ENCODE assay signal across 29 cellular contexts in the genomic region with DNA sequence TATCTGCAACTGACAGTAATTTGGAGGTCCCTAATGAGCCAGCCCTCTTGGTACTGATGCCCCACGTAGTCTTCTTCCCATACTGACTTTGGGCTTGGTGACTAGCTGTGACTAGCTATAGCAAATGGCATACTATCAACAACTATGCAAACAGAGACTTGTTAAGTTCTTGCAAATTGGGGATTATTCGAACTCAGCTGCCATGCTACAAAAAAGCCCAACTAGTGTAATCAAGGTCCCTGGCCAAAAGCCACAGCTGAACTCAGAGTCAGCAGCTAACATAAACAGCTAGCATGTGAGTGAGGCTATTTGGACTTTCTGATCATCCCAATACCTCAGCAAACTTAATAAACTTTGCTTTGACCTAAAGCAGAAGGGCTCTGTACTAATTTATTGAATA.
DNase-seq lines count a peak whose midpoint lies in the region; ATAC-seq and TF ChIP-seq lines count a peak whose summit lies in the region.
"Had no signal": no experiment of that assay in that cellular context is flagged by ENCODE, and none has a peak within 500 bp of the region (broad histone marks: within the 10 kb centered on the region; RNA-seq: fewer than 3 reads in every experiment).

No MANE protein-coding gene starts in this region.

- H3K36me3 ChIP-seq in SJCRH30 = 0 out of 2 replicates have a peak, but pooled peaks cover 2% of the 10 kb centered on the region
- no peaks in the 10 kb centered on the region for H3K36me3 ChIP-seq in fibroblast of lung (ENCODE audit: control insufficient read depth, insufficient read depth, low read length)
- H3K36me3 ChIP-seq in muscle layer of colon (ENCODE audit: insufficient read depth, low read length) = no peaks in the 10 kb centered on the region
- H3K36me3 ChIP-seq: esophagus muscularis mucosa, neural progenitor cell, right atrium auricular region, thoracic aorta, uterus, WERI-Rb-1 had no signal

- H3K27ac ChIP-seq in SJCRH30 (no peak overlapping the region), fibroblast of lung (ENCODE audit: insufficient read depth, low read length) (no peak overlapping the region), muscle layer of colon (ENCODE audit: low read depth, low read length) (peak overlapping the region; percentile 14)
- H3K27ac ChIP-seq: esophagus muscularis mucosa, neural progenitor cell, right atrium auricular region, thoracic aorta, uterus, WERI-Rb-1 had no signal

- no peak for ATAC-seq in naive thymus-derived CD8-positive, alpha-beta T cell
- ATAC-seq in GM21423 (IDR thresholded peaks at IDR 0.05; ENCODE audit: unreplicated experiment) = no peak
- no peak for ATAC-seq in activated T-helper 17 cell treated with anti-CD3 and anti-CD28 coated beads, Interleukin-2, amount 50 U/mL, for 72 hours (replicated peaks)
- ATAC-seq: left lobe of liver; stimulated activated naive CD8-positive, alpha-beta T cell treated with anti-CD3 and anti-CD28 coated beads, Interleukin-15, Interleukin-2, amounts not matched to agents 100 U/mL and 50 U/mL, for 24 hours; T-cell had no signal

- DNase-seq in AG09319 (ENCODE audit: extremely low read depth, low read depth) (peak; percentile 18), SJCRH30 (peak; percentile 16 to 34), fibroblast of lung (ENCODE audit: low read depth in 2 of 2) (peak; percentile 20 to 75)
- no peak for DNase-seq in naive thymus-derived CD8-positive, alpha-beta T cell
- no peak for DNase-seq in activated CD4-positive, alpha-beta memory T cell treated with anti-CD3 and anti-CD28 coated beads, Interleukin-2, amount 10 ng/mL, durations not matched to agents 7 days and 5 days
- DNase-seq: activated CD4-positive, alpha-beta T cell treated with anti-CD3 and anti-CD28 coated beads for 48 hours; activated effector memory CD4-positive, alpha-beta T cell treated with anti-CD3 and anti-CD28 coated beads, Interleukin-2, amount 50 U/mL, for 16 hours; activated naive CD8-positive, alpha-beta T cell treated with anti-CD3 and anti-CD28 coated beads, Interleukin-2, amount 10 ng/mL, durations not matched to agents 7 days and 5 days; CD4-positive, alpha-beta memory T cell; central memory CD4-positive, alpha-beta T cell; EL; HCEC 1CT; Kasumi-1; NCI-H1694; NCI-H446 treated with DMSO at 0.1 percent for 48 hours; posterior cingulate gyrus; stimulated activated CD4-positive, alpha-beta T cell treated with anti-CD3 and anti-CD28 coated beads, Interleukin-1b, Interleukin-23, amount 100 ng/mL, for 48 hours; stimulated activated naive CD8-positive, alpha-beta T cell treated with anti-CD3 and anti-CD28 coated beads, Interleukin-15, Interleukin-2, amounts not matched to agents 100 U/mL and 50 U/mL, for 24 hours; T-cell; uterus; WERI-Rb-1 had no signal

- no peaks in the 10 kb centered on the region for H4K20me1 ChIP-seq in fibroblast of lung (ENCODE audit: control insufficient read depth, extremely low read depth, insufficient read depth, low read length)

- H3K4me1 ChIP-seq in SJCRH30 (peaks cover 19% of the 10 kb centered on the region), fibroblast of lung (ENCODE audit: control insufficient read depth, extremely low read depth, insufficient read depth, low read length) (peaks cover 2% of the 10 kb centered on the region), muscle layer of colon (ENCODE audit: insufficient read depth, low read length) (peaks cover 25% of the 10 kb centered on the region)

- H3K27me3 ChIP-seq in SJCRH30 (no peaks in the 10 kb centered on the region), fibroblast of lung (ENCODE audit: control insufficient read depth, insufficient read depth, low read length) (no peaks in the 10 kb centered on the region), muscle layer of colon (ENCODE audit: control insufficient read depth in 1 of 2, insufficient read depth in 2 of 2, low read length in 2 of 2) (no peaks in the 10 kb centered on the region)
- H3K27me3 ChIP-seq: esophagus muscularis mucosa, neural progenitor cell, right atrium auricular region, uterus had no signal

- H3K36me3 Mint-ChIP-seq in naive thymus-derived CD8-positive, alpha-beta T cell = peaks cover 0 to 7% (median under 1%) of the 10 kb centered on the region in 3 donors
- no peaks in the 10 kb centered on the region for H3K36me3 Mint-ChIP-seq in activated T-helper 17 cell treated with anti-CD3 and anti-CD28 coated beads, Interleukin-2, amount 50 U/mL, for 72 hours (ENCODE audit: low read depth)
- H3K36me3 Mint-ChIP-seq in activated CD4-positive, alpha-beta memory T cell treated with anti-CD3 and anti-CD28 coated beads, Interleukin-2, amount 10 ng/mL, durations not matched to agents 7 days and 5 days (ENCODE audit: low read depth) = no peaks in the 10 kb centered on the region
- H3K36me3 Mint-ChIP-seq: activated naive CD8-positive, alpha-beta T cell treated with anti-CD3 and anti-CD28 coated beads, Interleukin-2, amount 10 ng/mL, durations not matched to agents 7 days and 5 days had no signal

- no peak for TF ChIP-seq CTCF in AG09319 (IDR thresholded peaks at IDR 0.05; ENCODE audit: low read depth, low read length)
- no peak for TF ChIP-seq CTCF in fibroblast of lung (conservative IDR thresholded peaks at IDR 0.05 in 1 of 2, IDR thresholded peaks at IDR 0.05 in 1 of 2; ENCODE audit: low read depth in 1 of 2, low read length in 2 of 2)

- CTCF ChIA-PET in activated CD4-positive, alpha-beta memory T cell treated with anti-CD3 and anti-CD28 coated beads, Interleukin-2, amount 10 ng/mL, durations not matched to agents 7 days and 5 days (lab: Charles Lee) = interaction anchor here (0.5 kb wide), 1 partner anchor 159 kb away, joined by 3 read pairs; no protein-coding TSS in a partner anchor

- no peaks in the 10 kb centered on the region for H3K9me3 Mint-ChIP-seq in naive thymus-derived CD8-positive, alpha-beta T cell
- H3K9me3 Mint-ChIP-seq in activated T-helper 17 cell treated with anti-CD3 and anti-CD28 coated beads, Interleukin-2, amount 50 U/mL, for 72 hours = no peaks in the 10 kb centered on the region
- H3K9me3 Mint-ChIP-seq in activated CD4-positive, alpha-beta memory T cell treated with anti-CD3 and anti-CD28 coated beads, Interleukin-2, amount 10 ng/mL, durations not matched to agents 7 days and 5 days = no peaks in the 10 kb centered on the region
- H3K9me3 Mint-ChIP-seq: activated naive CD8-positive, alpha-beta T cell treated with anti-CD3 and anti-CD28 coated beads, Interleukin-2, amount 10 ng/mL, durations not matched to agents 7 days and 5 days; CD4-positive, alpha-beta memory T cell; neural progenitor cell; T-cell had no signal

- POLR2A ChIA-PET in naive thymus-derived CD8-positive, alpha-beta T cell (lab: Charles Lee) = no interaction called here
- POLR2A ChIA-PET in activated CD4-positive, alpha-beta memory T cell treated with anti-CD3 and anti-CD28 coated beads, Interleukin-2, amount 10 ng/mL, durations not matched to agents 7 days and 5 days (lab: Charles Lee) = no interaction called here

- H3K4me3 ChIP-seq in SJCRH30 (no peak overlapping the region), fibroblast of lung (replicated peaks in 1 of 4; ENCODE audit: control extremely low read depth in 1 of 4, insufficient read depth in 1 of 4, low read depth in 3 of 4, low read length in 4 of 4) (no peak overlapping the region), muscle layer of colon (ENCODE audit: low read depth in 1 of 2, low read length in 2 of 2) (no peak overlapping the region)
- H3K4me3 ChIP-seq: esophagus muscularis mucosa, neural progenitor cell, right atrium auricular region, thoracic aorta, uterus had no signal

- H3K9ac ChIP-seq in fibroblast of lung (ENCODE audit: insufficient read depth, low read length) = no peak overlapping the region
- no peak overlapping the region for H3K9ac ChIP-seq in muscle layer of colon (ENCODE audit: low read length)
- H3K9ac ChIP-seq: neural progenitor cell had no signal

- H3K4me3 Mint-ChIP-seq in naive thymus-derived CD8-positive, alpha-beta T cell = no peak overlapping the region
- no peak overlapping the region for H3K4me3 Mint-ChIP-seq in activated T-helper 17 cell treated with anti-CD3 and anti-CD28 coated beads, Interleukin-2, amount 50 U/mL, for 72 hours
- H3K4me3 Mint-ChIP-seq in activated CD4-positive, alpha-beta memory T cell treated with anti-CD3 and anti-CD28 coated beads, Interleukin-2, amount 10 ng/mL, durations not matched to agents 7 days and 5 days = no peak overlapping the region
- H3K4me3 Mint-ChIP-seq: activated naive CD8-positive, alpha-beta T cell treated with anti-CD3 and anti-CD28 coated beads, Interleukin-2, amount 10 ng/mL, durations not matched to agents 7 days and 5 days; CD4-positive, alpha-beta memory T cell; neural progenitor cell; T-cell had no signal

- H3K9me3 ChIP-seq in SJCRH30 (replicated peaks) = peaks cover 2% of the 10 kb centered on the region; the same call in 1 of the 2 replicates
- no peaks in the 10 kb centered on the region for H3K9me3 ChIP-seq in fibroblast of lung (ENCODE audit: control insufficient read depth, insufficient read depth, low read depth, low read length)
- H3K9me3 ChIP-seq in muscle layer of colon (ENCODE audit: low read length) = no peaks in the 10 kb centered on the region
- H3K9me3 ChIP-seq: esophagus muscularis mucosa, right atrium auricular region, thoracic aorta, uterus had no signal

- H3K4me2 ChIP-seq in fibroblast of lung (ENCODE audit: extremely low read depth, insufficient read depth, low read length) = no peak overlapping the region
- H3K4me2 ChIP-seq: neural progenitor cell had no signal

- no peak overlapping the region for H3K27ac Mint-ChIP-seq in naive thymus-derived CD8-positive, alpha-beta T cell
- H3K27ac Mint-ChIP-seq in activated T-helper 17 cell treated with anti-CD3 and anti-CD28 coated beads, Interleukin-2, amount 50 U/mL, for 72 hours = no peak overlapping the region
- H3K27ac Mint-ChIP-seq in activated CD4-positive, alpha-beta memory T cell treated with anti-CD3 and anti-CD28 coated beads, Interleukin-2, amount 10 ng/mL, durations not matched to agents 7 days and 5 days = no peak overlapping the region
- H3K27ac Mint-ChIP-seq: activated naive CD8-positive, alpha-beta T cell treated with anti-CD3 and anti-CD28 coated beads, Interleukin-2, amount 10 ng/mL, durations not matched to agents 7 days and 5 days; CD4-positive, alpha-beta memory T cell; neural progenitor cell; T-cell had no signal

- H3K27me3 Mint-ChIP-seq in naive thymus-derived CD8-positive, alpha-beta T cell = no peaks in the 10 kb centered on the region
- no peaks in the 10 kb centered on the region for H3K27me3 Mint-ChIP-seq in activated T-helper 17 cell treated with anti-CD3 and anti-CD28 coated beads, Interleukin-2, amount 50 U/mL, for 72 hours
- no peaks in the 10 kb centered on the region for H3K27me3 Mint-ChIP-seq in activated CD4-positive, alpha-beta memory T cell treated with anti-CD3 and anti-CD28 coated beads, Interleukin-2, amount 10 ng/mL, durations not matched to agents 7 days and 5 days
- H3K27me3 Mint-ChIP-seq: activated naive CD8-positive, alpha-beta T cell treated with anti-CD3 and anti-CD28 coated beads, Interleukin-2, amount 10 ng/mL, durations not matched to agents 7 days and 5 days; CD4-positive, alpha-beta memory T cell; T-cell had no signal

- peaks cover 0 to 8% (median 4%) of the 10 kb centered on the region in 4 donors for H3K4me1 Mint-ChIP-seq in naive thymus-derived CD8-positive, alpha-beta T cell
- H3K4me1 Mint-ChIP-seq in activated T-helper 17 cell treated with anti-CD3 and anti-CD28 coated beads, Interleukin-2, amount 50 U/mL, for 72 hours = no peaks in the 10 kb centered on the region
- H3K4me1 Mint-ChIP-seq in activated CD4-positive, alpha-beta memory T cell treated with anti-CD3 and anti-CD28 coated beads, Interleukin-2, amount 10 ng/mL, durations not matched to agents 7 days and 5 days = no peaks in the 10 kb centered on the region
- H3K4me1 Mint-ChIP-seq: activated naive CD8-positive, alpha-beta T cell treated with anti-CD3 and anti-CD28 coated beads, Interleukin-2, amount 10 ng/mL, durations not matched to agents 7 days and 5 days had no signal

- no peaks in the 10 kb centered on the region for H3K79me2 ChIP-seq in fibroblast of lung (ENCODE audit: control insufficient read depth, insufficient read depth, low read length)

- no peak overlapping the region for H2AFZ ChIP-seq in fibroblast of lung (ENCODE audit: low read length)
- H2AFZ ChIP-seq: neural progenitor cell had no signal

Comparison
In these comparisons a context has a peak if more than half of its experiments do, and no peak if none do; other contexts are left out.
1. DNase-seq: peak in AG09319 (single experiment), SJCRH30 (2 of 2) and fibroblast of lung (2 of 2); none in naive thymus-derived CD8-positive, alpha-beta T cell (0 of 10) and activated CD4-positive, alpha-beta memory T cell treated with anti-CD3 and anti-CD28 coated beads, Interleukin-2, amount 10 ng/mL, durations not matched to agents 7 days and 5 days (single experiment).